In the genomic region with DNA sequence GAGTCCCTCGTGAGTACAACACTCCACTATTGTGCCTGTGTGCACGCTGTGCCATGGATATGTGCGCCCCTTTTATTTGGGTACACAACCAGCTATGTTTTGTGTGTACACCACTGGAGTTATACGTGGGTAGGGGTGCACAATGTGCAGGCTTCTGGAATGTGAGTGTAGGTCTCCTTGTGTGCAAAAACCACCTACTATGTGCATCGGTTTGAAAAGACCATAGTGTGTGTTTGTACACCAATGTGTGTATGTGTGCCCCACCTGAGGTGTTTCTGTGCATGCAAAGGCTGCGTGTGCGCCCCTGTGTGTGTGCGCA, we compare ENCODE assay signal across 1 cellular context.
TF ChIP-seq lines count a peak whose summit lies in the region.

No MANE protein-coding gene starts in this region.

TF ChIP-seq in GM23338, 12 proteins besides CTCF, POLR2A, EP300 and RAD21 (continued from another document):
- no peak for TF ChIP-seq REST (IDR thresholded peaks at IDR 0.05; ENCODE audit: unreplicated experiment)
